14 cellular contexts compared by ENCODE assay signal in genomic region chr2:152657042-152657441, GRCh38.
DNase-seq lines count a peak whose midpoint lies in the region; ATAC-seq and TF ChIP-seq lines count a peak whose summit lies in the region.
"Had no signal": no experiment of that assay in that cellular context is flagged by ENCODE, and none has a peak within 500 bp of the region (broad histone marks: within the 10 kb centered on the region; RNA-seq: fewer than 3 reads in every experiment).

No MANE protein-coding gene starts in this region.

- H3K27ac ChIP-seq in right lobe of liver, result no peak overlapping the region
- H3K27ac ChIP-seq: breast epithelium, esophagus squamous epithelium had no signal

- H3K36me3 ChIP-seq in right lobe of liver (peaks cover 11 to 76% (median 23%) of the 10 kb centered on the region in 4 donors), HAP-1 (replicated peaks) (peaks cover 84% of the 10 kb centered on the region)

- intact Hi-C loops in right lobe of liver (cut with DNase I), result no loop called here

- CTCF ChIA-PET in GM10248 (lab: Yijun Ruan, JAX), result no interaction called here

- H3K4me1 ChIP-seq in right lobe of liver (no peaks in the 10 kb centered on the region), HAP-1 (peaks cover 4% of the 10 kb centered on the region; the same call in 1 of the 2 replicates)
- H3K4me1 ChIP-seq: breast epithelium, esophagus squamous epithelium had no signal

- no peaks in the 10 kb centered on the region for H3K9me3 ChIP-seq in T-helper 17 cell (ENCODE audit: control insufficient read depth, low read length, poor library complexity, severe bottlenecking)
- H3K9me3 ChIP-seq in right lobe of liver, result no peaks in the 10 kb centered on the region
- H3K9me3 ChIP-seq in HAP-1, result no peaks in the 10 kb centered on the region
- H3K9me3 ChIP-seq: breast epithelium, esophagus squamous epithelium had no signal

- POLR2A ChIA-PET in GM10248 (lab: Yijun Ruan, JAX), result no interaction called here

- 75% methylated on average over 4 of the region's 4 CpGs for WGBS in right lobe of liver (ENCODE audit: insufficient coverage, low coverage, low lambda C conversion rate, missing lambda C conversion rate)

- H3K27me3 ChIP-seq in right lobe of liver (no peaks in the 10 kb centered on the region), HAP-1 (ENCODE audit: low read depth) (no peaks in the 10 kb centered on the region)
- H3K27me3 ChIP-seq: breast epithelium, esophagus squamous epithelium had no signal

- no peaks in the 10 kb centered on the region for H3K27me3 Mint-ChIP-seq in T-helper 17 cell

- ATAC-seq in GM19025 (IDR thresholded peaks at IDR 0.05; ENCODE audit: low read depth, unreplicated experiment) (peak; percentile 61), HG02852 (IDR thresholded peaks at IDR 0.05; ENCODE audit: unreplicated experiment) (peak; percentile 78), T-helper 17 cell (no peak), right lobe of liver (no peak)
- ATAC-seq: natural killer cell had no signal

- H3K36me3 Mint-ChIP-seq in T-helper 17 cell (ENCODE audit: low read depth), result peaks cover 5% of the 10 kb centered on the region

- TF ChIP-seq CTCF in GM10248 (IDR thresholded peaks at IDR 0.05; ENCODE audit: control extremely low read depth, extremely low read depth, low read depth, missing control alignments) (no peak), right lobe of liver (IDR thresholded peaks at IDR 0.05) (no peak)

- H3K4me3 Mint-ChIP-seq in T-helper 17 cell, result no peak overlapping the region
- H3K4me3 Mint-ChIP-seq: natural killer cell had no signal

- in situ Hi-C loops in HAP-1 (cut with MboI; ENCODE audit: low sequenced_read_pairs), result loop anchor here (25.0 kb wide), 1 partner anchor 1195 kb away; no protein-coding TSS in a partner anchor

- DNase-seq in GM10248 (ENCODE audit: extremely low spot score), result peak; percentile 12
- no peak for DNase-seq in T-helper 17 cell
- no peak for DNase-seq in UCSD-AML1 (lab: John Stamatoyannopoulos, UW; ENCODE audit: unreplicated experiment)
- no peak for DNase-seq in T-helper 2 cell
- no peak for DNase-seq in right lobe of liver
- DNase-seq in HAP-1 (ENCODE audit: low spot score in 2 of 2), result no peak
- DNase-seq: AML-193, esophagus squamous epithelium, natural killer cell, NCI-H1105 treated with DMSO at 0.1 percent for 48 hours, NCI-H526 treated with DMSO at 0.1 percent for 48 hours had no signal

- TF ChIP-seq POLR2A in right lobe of liver (IDR thresholded peaks at IDR 0.05), result no peak

- H3K4me3 ChIP-seq in right lobe of liver, result no peak overlapping the region
- no peak overlapping the region for H3K4me3 ChIP-seq in HAP-1
- H3K4me3 ChIP-seq: breast epithelium, esophagus squamous epithelium had no signal

- no peaks in the 10 kb centered on the region for H3K4me1 Mint-ChIP-seq in T-helper 17 cell
- H3K4me1 Mint-ChIP-seq: natural killer cell had no signal

- H3K27ac Mint-ChIP-seq in T-helper 17 cell, result peak overlapping the region; percentile 45

Comparison
In these comparisons a context has a peak if more than half of its experiments do, and no peak if none do; other contexts are left out.
1. ATAC-seq: peak in GM19025 (single experiment) and HG02852 (single experiment); none in T-helper 17 cell (single experiment) and right lobe of liver (0 of 4).